Comparison of ENCODE assay signal across 10 cellular contexts in the genomic region with DNA sequence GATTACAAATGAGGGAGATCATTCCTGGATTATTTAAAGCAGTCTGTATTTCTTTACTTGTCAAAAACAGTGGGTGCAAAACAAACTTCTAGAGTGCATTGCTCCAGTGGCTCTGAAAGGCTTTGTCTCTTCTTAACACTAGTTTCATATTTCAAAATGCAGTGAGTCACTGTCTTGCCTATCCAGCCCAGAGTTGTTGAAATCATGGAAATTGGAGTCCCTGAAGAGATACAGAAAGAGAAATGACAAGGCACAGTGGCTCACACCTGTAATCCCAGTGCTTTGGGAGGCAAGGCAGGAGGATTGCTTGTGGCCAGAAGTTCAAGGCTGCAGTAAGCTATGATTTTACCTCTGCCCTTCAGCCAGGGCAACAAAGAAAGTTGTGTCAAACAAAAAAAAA. TPM values are rescaled to one million over a fixed set of nuclear protein-coding genes. Genes with fewer than 3 reads are reported as not detected.
A peak's percentile ranks its signal among the peaks of the same experiment; 100 is the strongest.
DNase-seq lines count a peak whose midpoint lies in the region; ATAC-seq and TF ChIP-seq lines count a peak whose summit lies in the region.
"Had no signal": no experiment of that assay in that cellular context is flagged by ENCODE, and none has a peak within 500 bp of the region (broad histone marks: within the 10 kb centered on the region; RNA-seq: fewer than 3 reads in every experiment).

No MANE protein-coding gene starts in this region.

- no peak for TF ChIP-seq CTCF in HFFc6 (IDR thresholded peaks at IDR 0.05)

- no peak overlapping the region for H3K4me3 ChIP-seq in skeletal muscle cell (ENCODE audit: low read depth, low read length)

- peaks cover 15% of the 10 kb centered on the region for H3K27me3 Mint-ChIP-seq in HFFc6 (ENCODE audit: insufficient read depth)
- H3K27me3 Mint-ChIP-seq: dendritic cell treated with granulocyte-macrophage colony-stimulating factor and Interleukin-4, amounts not matched to agents 40 ng/mL and 50 ng/mL, for 4 days had no signal

- peaks cover 13% of the 10 kb centered on the region for H3K4me1 Mint-ChIP-seq in HFFc6 (ENCODE audit: low read depth)

- ATAC-seq in GM18511 (IDR thresholded peaks at IDR 0.05; ENCODE audit: unreplicated experiment) (no peak), HG03378 (IDR thresholded peaks at IDR 0.05; ENCODE audit: unreplicated experiment) (no peak)

- H3K36me3 Mint-ChIP-seq in HFFc6 (ENCODE audit: low read depth): no peaks in the 10 kb centered on the region

- DNase-seq in HFFc6 (peak; percentile 47), NCI-H460 (ENCODE audit: extremely low read depth, low read depth) (peak; percentile 51), dedifferentiated amniotic fluid mesenchymal stem cell (ENCODE audit: extremely low spot score) (peak; percentile 76), skeletal muscle cell (ENCODE audit: low read depth) (peak; percentile 22), NCI-H524 (lab: John Stamatoyannopoulos, UW) (no peak)
- DNase-seq: substantia nigra had no signal

- no peak overlapping the region; the same call in 1 of the 2 replicates for H3K4me3 Mint-ChIP-seq in HFFc6
- H3K4me3 Mint-ChIP-seq: dendritic cell treated with granulocyte-macrophage colony-stimulating factor and Interleukin-4, amounts not matched to agents 40 ng/mL and 50 ng/mL, for 4 days; neural crest cell had no signal

- no peak overlapping the region for H3K27ac Mint-ChIP-seq in HFFc6
- H3K27ac Mint-ChIP-seq: dendritic cell treated with granulocyte-macrophage colony-stimulating factor and Interleukin-4, amounts not matched to agents 40 ng/mL and 50 ng/mL, for 4 days had no signal

- peaks cover 12% of the 10 kb centered on the region; the same call in 1 of the 2 replicates for H3K9me3 Mint-ChIP-seq in HFFc6

RNA-seq across cellular contexts. Expression of a gene that starts 11.3 kb away (rescaled TPM):
- under 1 TPM; 0.40 to 0.71 (median 0.63) TPM for total RNA-seq in HFFc6 (2021; fragmentation: NEBNext Ultra II Directional; extraction: Animal tissue kit (Norgen Biotek cat#: 25700))
- total RNA-seq in NCI-H460 (2014; rRNA removed; shearing (Covaris generic)): 0.23 and 0.42 TPM in 2 replicates
- polyA plus RNA-seq in NCI-H460 (2014; cell fraction: nucleus; rRNA removed): 0.10 and 0.72 TPM in 2 replicates

Comparison
In these comparisons a context has a peak if more than half of its experiments do, and no peak if none do; other contexts are left out.
1. DNase-seq: peak in HFFc6 (single experiment), NCI-H460 (single experiment), dedifferentiated amniotic fluid mesenchymal stem cell (single experiment) and skeletal muscle cell (single experiment); none in NCI-H524 (0 of 2).